In genomic region chr1:100622037-100622436, GRCh38 we compare ENCODE assay signal across 8 cellular contexts.
DNase-seq lines count a peak whose midpoint lies in the region; ATAC-seq and TF ChIP-seq lines count a peak whose summit lies in the region.

No MANE protein-coding gene starts in this region.

- TF ChIP-seq CTCF in HFF-Myc (IDR thresholded peaks at IDR 0.05; ENCODE audit: low read depth, low read length, missing control alignments) (no peak), body of pancreas (IDR thresholded peaks at IDR 0.05) (no peak), lower leg skin (IDR thresholded peaks at IDR 0.05) (no peak)

- H3K4me3 ChIP-seq in ACC112 (ENCODE audit: low read depth, low read length) (0 out of 2 replicates have a peak overlapping the region, but pooled peaks have one; percentile 24), HFF-Myc (replicated peaks; ENCODE audit: low read depth, low read length) (no peak overlapping the region), body of pancreas (no peak overlapping the region), lower leg skin (ENCODE audit: low read depth, poor library complexity, severe bottlenecking) (no peak overlapping the region)

- H3K27ac ChIP-seq in ACC112 (ENCODE audit: low read depth, low read length) (peak overlapping the region; percentile 97), body of pancreas (peak overlapping the region; percentile 30 to 68 (median 53))

- no peaks in the 10 kb centered on the region for H3K9me3 Mint-ChIP-seq in T-cell

- H3K36me3 Mint-ChIP-seq in T-cell = no peaks in the 10 kb centered on the region

- H3K9me3 ChIP-seq in body of pancreas = no peaks in the 10 kb centered on the region

- H3K4me1 ChIP-seq in ACC112 (ENCODE audit: control insufficient read depth, insufficient read depth, low read length, unreplicated experiment) = peaks cover 40% of the 10 kb centered on the region
- H3K4me1 ChIP-seq in body of pancreas = peaks cover 19% of the 10 kb centered on the region

- H3K27ac Mint-ChIP-seq in T-cell = no peak overlapping the region

- H3K27me3 ChIP-seq in ACC112 (ENCODE audit: insufficient read depth, low read length) (no peaks in the 10 kb centered on the region), body of pancreas (no peaks in the 10 kb centered on the region)

- peak overlapping the region; percentile 52 for H2AFZ ChIP-seq in ACC112 (ENCODE audit: low read length, unreplicated experiment)

- H3K4me1 Mint-ChIP-seq in T-cell = no peaks in the 10 kb centered on the region

- POLR2A ChIA-PET in T-cell (lab: Charles Lee) = no interaction called here

- H3K79me2 ChIP-seq in ACC112 (ENCODE audit: control insufficient read depth, insufficient read depth, low read length, unreplicated experiment) = no peaks in the 10 kb centered on the region

- intact Hi-C loops in body of pancreas (cut with DNase I) = no loop called here
- intact Hi-C loops in lower leg skin (cut with DNase I; ENCODE audit: low total_unique reads) = no loop called here

- H3K36me3 ChIP-seq in ACC112 (ENCODE audit: insufficient read depth, low read length) = no peaks in the 10 kb centered on the region
- no peaks in the 10 kb centered on the region for H3K36me3 ChIP-seq in body of pancreas (replicated peaks in 1 of 2; ENCODE audit: insufficient read depth in 1 of 2, low read depth in 2 of 2)

- TF ChIP-seq POLR2A in body of pancreas (IDR thresholded peaks at IDR 0.05) (no peak), lower leg skin (IDR thresholded peaks at IDR 0.05) (no peak)

- peaks cover 2 to 9% of the 10 kb centered on the region in 2 donors for H3K27me3 Mint-ChIP-seq in T-cell

- H3K4me3 Mint-ChIP-seq in T-cell = no peak overlapping the region

- peak; percentile 76 for ATAC-seq in body of pancreas
- no peak for ATAC-seq in T-cell (replicated peaks in 1 of 4)

- WGBS in body of pancreas, 2 donors = 9 to 12% methylated on average over 1 of the region's 1 CpG
- 17 to 29% methylated on average over 1 of the region's 1 CpG for WGBS in lower leg skin, 2 donors

- peak; percentile 86 for DNase-seq in HFF-Myc (ENCODE audit: extremely low read depth, low read depth)
- DNase-seq in body of pancreas = peak in 3 of 4 donors; percentile 7 to 49 (median 46)
- DNase-seq in left kidney (ENCODE audit: low read depth, low spot score) = peak; percentile 87
- no peak for DNase-seq in lower leg skin (ENCODE audit: low spot score in 2 of 2)
- no peak for DNase-seq in SK-N-DZ (ENCODE audit: low spot score)
- DNase-seq in activated CD4-positive, alpha-beta T cell treated with anti-CD3 and anti-CD28 coated beads for 1 hour = no peak
- DNase-seq in T-cell = no peak

- CTCF ChIA-PET in T-cell (lab: Charles Lee) = no interaction called here

Comparison
In these comparisons a context has a peak if more than half of its experiments do, and no peak if none do; other contexts are left out.
1. DNase-seq: peak in HFF-Myc (single experiment), body of pancreas (3 of 4) and left kidney (single experiment); none in lower leg skin (0 of 2), SK-N-DZ (single experiment), activated CD4-positive, alpha-beta T cell treated with anti-CD3 and anti-CD28 coated beads for 1 hour (single experiment) and T-cell (0 of 34).